In genomic region chrX:21926116-21926515, GRCh38 we compare ENCODE assay signal across 1 cellular context.
TF ChIP-seq lines count a peak whose summit lies in the region.

No MANE protein-coding gene starts in this region.

TF ChIP-seq in K562, 482 proteins besides CTCF, POLR2A, EP300 and RAD21 (continued from another document):
- peak; percentile 29 to 43; a peak in 1 of 4 replicates for TF ChIP-seq FOXK2 (conservative IDR thresholded peaks at IDR 0.05 in 1 of 2, IDR thresholded peaks at IDR 0.05 in 1 of 2; ENCODE audit: low read depth in 2 of 2)
- peak; percentile 78 for TF ChIP-seq CEBPB (tag; IDR thresholded peaks at IDR 0.05)
- TF ChIP-seq NFIC (IDR thresholded peaks at IDR 0.05), result peak; percentile 71
- 0 out of 2 replicates have a peak, but pooled peaks have one; percentile 24 for TF ChIP-seq ETV1 (tag; conservative IDR thresholded peaks at IDR 0.05; ENCODE audit: low read depth)
- TF ChIP-seq FOXO4 (CRISPR knock-in tag; IDR thresholded peaks at IDR 0.05), result no peak
- TF ChIP-seq CEBPG (CRISPR knock-in tag; IDR thresholded peaks at IDR 0.05), result no peak
- TF ChIP-seq CEBPG (tag; conservative IDR thresholded peaks at IDR 0.05 in 1 of 2, IDR thresholded peaks at IDR 0.05 in 1 of 2), result peak in 1 of 2 experiments; percentile 48; a peak in 2 of 4 replicates
